In the genomic region with DNA sequence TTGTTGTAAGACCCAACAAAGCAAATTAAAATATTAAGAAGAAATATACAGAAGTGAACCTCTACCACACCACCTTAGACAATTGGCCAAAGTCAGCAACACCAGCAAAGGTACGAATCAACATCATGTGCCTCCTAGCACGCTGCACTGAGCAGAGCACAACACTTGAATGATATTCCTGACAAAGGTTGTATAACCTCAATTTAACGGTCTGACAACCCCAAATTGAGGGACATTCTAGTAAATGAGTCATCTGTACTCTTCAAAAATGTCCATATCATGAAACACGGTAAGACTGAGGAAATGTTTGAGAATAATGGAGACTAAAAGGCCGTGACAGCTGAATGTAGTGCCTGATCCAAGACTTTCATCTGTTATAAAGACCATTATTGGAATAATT, we compare ENCODE assay signal across 1 cellular context.
TF ChIP-seq lines count a peak whose summit lies in the region.

No MANE protein-coding gene starts in this region.

TF ChIP-seq in IMR-90, 13 proteins besides CTCF, POLR2A, EP300 and RAD21 (continued from another document):
- TF ChIP-seq RFX5 (IDR thresholded peaks at IDR 0.05; ENCODE audit: low read depth, low read length) (no peak), BHLHE40 (IDR thresholded peaks at IDR 0.05; ENCODE audit: low read depth, low read length) (no peak), MXI1 (IDR thresholded peaks at IDR 0.05; ENCODE audit: borderline replicate concordance, low read depth, low read length) (no peak), CHD1 (IDR thresholded peaks at IDR 0.05; ENCODE audit: low read depth, low read length) (no peak), CEBPB (IDR thresholded peaks at IDR 0.05; ENCODE audit: low read depth, low read length) (no peak), NFE2L2 (IDR thresholded peaks at IDR 0.05; ENCODE audit: low read depth, low read length) (no peak)
- TF ChIP-seq, protein P1, sequence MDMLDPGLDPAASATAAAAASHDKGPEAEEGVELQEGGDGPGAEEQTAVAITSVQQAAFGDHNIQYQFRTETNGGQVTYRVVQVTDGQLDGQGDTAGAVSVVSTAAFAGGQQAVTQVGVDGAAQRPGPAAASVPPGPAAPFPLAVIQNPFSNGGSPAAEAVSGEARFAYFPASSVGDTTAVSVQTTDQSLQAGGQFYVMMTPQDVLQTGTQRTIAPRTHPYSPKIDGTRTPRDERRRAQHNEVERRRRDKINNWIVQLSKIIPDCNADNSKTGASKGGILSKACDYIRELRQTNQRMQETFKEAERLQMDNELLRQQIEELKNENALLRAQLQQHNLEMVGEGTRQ (IDR thresholded peaks at IDR 0.05; ENCODE audit: low read depth, low read length), result no peak
